In the genomic region with DNA sequence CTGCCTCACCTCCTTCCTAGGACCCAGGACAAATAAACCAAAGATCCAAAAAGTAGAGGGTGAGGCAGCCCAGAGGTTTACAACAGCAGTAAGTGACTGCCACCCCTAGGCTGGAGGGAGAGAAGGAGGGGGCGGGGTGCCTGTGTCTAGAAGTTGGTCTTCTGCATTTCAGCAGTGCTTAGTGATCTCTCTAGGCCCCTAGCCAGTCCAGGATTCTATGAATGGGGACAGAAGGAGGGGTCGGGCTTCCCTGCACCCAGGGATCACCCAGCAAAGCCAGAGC, we compare ENCODE assay signal across 1 cellular context.
TF ChIP-seq lines count a peak whose summit lies in the region.

No MANE protein-coding gene starts in this region.

TF ChIP-seq in GM23338, 12 proteins besides CTCF, POLR2A, EP300 and RAD21 (continued from another document):
- TF ChIP-seq, protein P1, sequence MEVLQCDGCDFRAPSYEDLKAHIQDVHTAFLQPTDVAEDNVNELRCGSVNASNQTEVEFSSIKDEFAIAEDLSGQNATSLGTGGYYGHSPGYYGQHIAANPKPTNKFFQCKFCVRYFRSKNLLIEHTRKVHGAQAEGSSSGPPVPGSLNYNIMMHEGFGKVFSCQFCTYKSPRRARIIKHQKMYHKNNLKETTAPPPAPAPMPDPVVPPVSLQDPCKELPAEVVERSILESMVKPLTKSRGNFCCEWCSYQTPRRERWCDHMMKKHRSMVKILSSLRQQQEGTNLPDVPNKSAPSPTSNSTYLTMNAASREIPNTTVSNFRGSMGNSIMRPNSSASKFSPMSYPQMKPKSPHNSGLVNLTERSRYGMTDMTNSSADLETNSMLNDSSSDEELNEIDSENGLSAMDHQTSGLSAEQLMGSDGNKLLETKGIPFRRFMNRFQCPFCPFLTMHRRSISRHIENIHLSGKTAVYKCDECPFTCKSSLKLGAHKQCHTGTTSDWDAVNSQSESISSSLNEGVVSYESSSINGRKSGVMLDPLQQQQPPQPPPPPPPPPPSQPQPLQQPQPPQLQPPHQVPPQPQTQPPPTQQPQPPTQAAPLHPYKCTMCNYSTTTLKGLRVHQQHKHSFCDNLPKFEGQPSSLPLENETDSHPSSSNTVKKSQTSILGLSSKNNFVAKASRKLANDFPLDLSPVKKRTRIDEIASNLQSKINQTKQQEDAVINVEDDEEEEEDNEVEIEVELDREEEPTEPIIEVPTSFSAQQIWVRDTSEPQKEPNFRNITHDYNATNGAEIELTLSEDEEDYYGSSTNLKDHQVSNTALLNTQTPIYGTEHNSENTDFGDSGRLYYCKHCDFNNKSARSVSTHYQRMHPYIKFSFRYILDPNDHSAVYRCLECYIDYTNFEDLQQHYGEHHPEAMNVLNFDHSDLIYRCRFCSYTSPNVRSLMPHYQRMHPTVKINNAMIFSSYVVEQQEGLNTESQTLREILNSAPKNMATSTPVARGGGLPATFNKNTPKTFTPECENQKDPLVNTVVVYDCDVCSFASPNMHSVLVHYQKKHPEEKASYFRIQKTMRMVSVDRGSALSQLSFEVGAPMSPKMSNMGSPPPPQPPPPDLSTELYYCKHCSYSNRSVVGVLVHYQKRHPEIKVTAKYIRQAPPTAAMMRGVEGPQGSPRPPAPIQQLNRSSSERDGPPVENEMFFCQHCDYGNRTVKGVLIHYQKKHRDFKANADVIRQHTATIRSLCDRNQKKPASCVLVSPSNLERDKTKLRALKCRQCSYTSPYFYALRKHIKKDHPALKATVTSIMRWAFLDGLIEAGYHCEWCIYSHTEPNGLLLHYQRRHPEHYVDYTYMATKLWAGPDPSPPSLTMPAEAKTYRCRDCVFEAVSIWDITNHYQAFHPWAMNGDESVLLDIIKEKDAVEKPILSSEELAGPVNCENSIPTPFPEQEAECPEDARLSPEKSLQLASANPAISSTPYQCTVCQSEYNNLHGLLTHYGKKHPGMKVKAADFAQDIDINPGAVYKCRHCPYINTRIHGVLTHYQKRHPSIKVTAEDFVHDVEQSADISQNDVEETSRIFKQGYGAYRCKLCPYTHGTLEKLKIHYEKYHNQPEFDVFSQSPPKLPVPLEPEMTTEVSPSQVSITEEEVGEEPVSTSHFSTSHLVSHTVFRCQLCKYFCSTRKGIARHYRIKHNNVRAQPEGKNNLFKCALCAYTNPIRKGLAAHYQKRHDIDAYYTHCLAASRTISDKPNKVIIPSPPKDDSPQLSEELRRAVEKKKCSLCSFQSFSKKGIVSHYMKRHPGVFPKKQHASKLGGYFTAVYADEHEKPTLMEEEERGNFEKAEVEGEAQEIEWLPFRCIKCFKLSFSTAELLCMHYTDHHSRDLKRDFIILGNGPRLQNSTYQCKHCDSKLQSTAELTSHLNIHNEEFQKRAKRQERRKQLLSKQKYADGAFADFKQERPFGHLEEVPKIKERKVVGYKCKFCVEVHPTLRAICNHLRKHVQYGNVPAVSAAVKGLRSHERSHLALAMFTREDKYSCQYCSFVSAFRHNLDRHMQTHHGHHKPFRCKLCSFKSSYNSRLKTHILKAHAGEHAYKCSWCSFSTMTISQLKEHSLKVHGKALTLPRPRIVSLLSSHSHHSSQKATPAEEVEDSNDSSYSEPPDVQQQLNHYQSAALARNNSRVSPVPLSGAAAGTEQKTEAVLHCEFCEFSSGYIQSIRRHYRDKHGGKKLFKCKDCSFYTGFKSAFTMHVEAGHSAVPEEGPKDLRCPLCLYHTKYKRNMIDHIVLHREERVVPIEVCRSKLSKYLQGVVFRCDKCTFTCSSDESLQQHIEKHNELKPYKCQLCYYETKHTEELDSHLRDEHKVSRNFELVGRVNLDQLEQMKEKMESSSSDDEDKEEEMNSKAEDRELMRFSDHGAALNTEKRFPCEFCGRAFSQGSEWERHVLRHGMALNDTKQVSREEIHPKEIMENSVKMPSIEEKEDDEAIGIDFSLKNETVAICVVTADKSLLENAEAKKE (CRISPR knock-in tag; IDR thresholded peaks at IDR 0.05): no peak
- TF ChIP-seq NANOG (IDR thresholded peaks at IDR 0.05; ENCODE audit: borderline replicate concordance): no peak
- no peak for TF ChIP-seq EZH2 (IDR thresholded peaks at IDR 0.05; ENCODE audit: low read depth, unreplicated experiment)
